In genomic region chr3:25831578-25831977, GRCh38 we compare ENCODE assay signal across 2 cellular contexts.
TF ChIP-seq lines count a peak whose summit lies in the region.

No MANE protein-coding gene starts in this region.

TF ChIP-seq in IMR-90, 13 proteins besides CTCF, POLR2A, EP300 and RAD21:
- TF ChIP-seq CEBPB (IDR thresholded peaks at IDR 0.05; ENCODE audit: low read depth, low read length) (no peak), USF2 (IDR thresholded peaks at IDR 0.05; ENCODE audit: low read depth, low read length) (no peak), BHLHE40 (IDR thresholded peaks at IDR 0.05; ENCODE audit: low read depth, low read length) (no peak), NFE2L2 (IDR thresholded peaks at IDR 0.05; ENCODE audit: low read depth, low read length) (no peak), MAZ (IDR thresholded peaks at IDR 0.05; ENCODE audit: borderline replicate concordance, low read depth, low read length) (no peak), CHD1 (IDR thresholded peaks at IDR 0.05; ENCODE audit: low read depth, low read length) (no peak), SMC3 (IDR thresholded peaks at IDR 0.05; ENCODE audit: low read depth, low read length) (peak; percentile 50)

TF ChIP-seq in HepG2, 621 proteins besides CTCF, POLR2A, EP300 and RAD21:
- TF ChIP-seq PBX2 (CRISPR knock-in tag; IDR thresholded peaks at IDR 0.05): peak; percentile 46; the same call in 1 of the 2 replicates
- no peak for TF ChIP-seq ZBTB4 (CRISPR knock-in tag; IDR thresholded peaks at IDR 0.05; ENCODE audit: borderline replicate concordance)
- no peak for TF ChIP-seq NONO (IDR thresholded peaks at IDR 0.05)
- no peak for TF ChIP-seq NONO (CRISPR knock-in tag; conservative IDR thresholded peaks at IDR 0.05)
- no peak for TF ChIP-seq MXD3 (CRISPR knock-in tag; IDR thresholded peaks at IDR 0.05)
- no peak for TF ChIP-seq ZBTB25 (CRISPR knock-in tag; IDR thresholded peaks at IDR 0.05)
- no peak for TF ChIP-seq BRCA1 (CRISPR knock-in tag; IDR thresholded peaks at IDR 0.05)
TF ChIP-seq in HepG2: peak in this region for 1.
